In the genomic region with DNA sequence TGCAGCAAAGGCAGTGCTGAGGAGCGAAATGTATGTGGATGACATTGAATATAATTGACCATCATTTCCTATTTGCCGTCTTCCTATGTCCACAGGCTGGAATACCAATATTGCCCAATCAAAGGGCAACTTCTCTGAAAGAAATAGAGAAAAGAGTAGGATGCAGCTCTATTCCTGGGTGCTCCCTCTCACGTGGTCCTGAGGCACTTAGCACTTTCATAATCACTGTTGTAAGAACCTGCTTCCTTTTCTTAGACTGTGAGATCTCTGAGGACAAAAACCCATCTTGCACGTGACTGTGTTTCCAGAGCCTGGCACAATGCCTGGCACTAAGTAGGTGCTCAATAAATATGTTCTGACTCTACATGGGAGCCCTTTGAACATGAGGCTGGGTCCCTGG, we compare ENCODE assay signal across 23 cellular contexts.
DNase-seq lines count a peak whose midpoint lies in the region; ATAC-seq, FAIRE-seq and TF ChIP-seq lines count a peak whose summit lies in the region.
"Had no signal": no experiment of that assay in that cellular context is flagged by ENCODE, and none has a peak within 500 bp of the region (broad histone marks: within the 10 kb centered on the region; RNA-seq: fewer than 3 reads in every experiment).

No MANE protein-coding gene starts in this region.

- peaks cover 6% of the 10 kb centered on the region for H3K9me3 ChIP-seq in left ventricle myocardium inferior (replicated peaks)
- no peaks in the 10 kb centered on the region for H3K9me3 ChIP-seq in HepG2 (ENCODE audit: low read length)
- no peaks in the 10 kb centered on the region for H3K9me3 ChIP-seq in upper lobe of right lung
- no peaks in the 10 kb centered on the region for H3K9me3 ChIP-seq in GM23248 (ENCODE audit: low read depth)
- H3K9me3 ChIP-seq: spleen had no signal

- in situ Hi-C loops in HepG2 (cut with HindIII; ENCODE audit: extremely low pct_ligation_motif_present, low pct_unique_long_range_greater_than_20kb) (no loop called here), GM23248 (cut with MboI) (no loop called here)

- H4K20me1 ChIP-seq in HepG2 (ENCODE audit: insufficient read depth, low read length) = no peaks in the 10 kb centered on the region
- H4K20me1 ChIP-seq in GM23248 (ENCODE audit: insufficient read depth) = no peaks in the 10 kb centered on the region

- no peak for TF ChIP-seq RAD21 in HepG2 (CRISPR knock-in tag; IDR thresholded peaks at IDR 0.05)

- no TSS peak for BruUV-seq in HepG2 (replicated peaks; lab: Mats Ljungman, UMichigan)

- H3K27me3 ChIP-seq in left ventricle myocardium inferior (ENCODE audit: low read depth) (no peaks in the 10 kb centered on the region), HepG2 (ENCODE audit: control insufficient read depth in 1 of 2, insufficient read depth in 2 of 2, low read length in 2 of 2) (no peaks in the 10 kb centered on the region), upper lobe of right lung (no peaks in the 10 kb centered on the region), GM23248 (replicated peaks; ENCODE audit: insufficient read depth) (no peaks in the 10 kb centered on the region)
- H3K27me3 ChIP-seq: spleen had no signal

- no peak for FAIRE-seq in HepG2 (lab: Jason Lieb, UNC)
- FAIRE-seq: TTC549 had no signal

- H3K4me2 ChIP-seq in HepG2 (ENCODE audit: low read depth, low read length) = peak overlapping the region; percentile 69
- H3K4me2 ChIP-seq in GM23248 (ENCODE audit: unreplicated experiment) = no peak overlapping the region

- H3K79me2 ChIP-seq in HepG2 (ENCODE audit: insufficient read depth, low read length) = no peaks in the 10 kb centered on the region
- no peaks in the 10 kb centered on the region for H3K79me2 ChIP-seq in GM23248 (ENCODE audit: insufficient read depth)

- H3K4me1 ChIP-seq in left ventricle myocardium inferior (no peaks in the 10 kb centered on the region), HepG2 (ENCODE audit: insufficient read depth, low read length) (peaks cover 70% of the 10 kb centered on the region), upper lobe of right lung (peaks cover 7% of the 10 kb centered on the region), GM23248 (ENCODE audit: insufficient read depth) (peaks cover 56% of the 10 kb centered on the region)

- POLR2A ChIA-PET in HepG2 (lab: Yijun Ruan, JAX) = no interaction called here

- intact Hi-C loops in Right ventricle myocardium superior (cut with DNase I) = no loop called here
- intact Hi-C loops in left ventricle myocardium inferior (cut with micrococcal nuclease) = no loop called here
- intact Hi-C loops in HepG2 (cut with micrococcal nuclease; ENCODE audit: unreplicated experiment) = no loop called here
- intact Hi-C loops in upper lobe of right lung (cut with DNase I) = no loop called here

- peaks cover 53% of the 10 kb centered on the region for H3F3A ChIP-seq in GM23248 (ENCODE audit: insufficient read depth)

- H3K4me3 ChIP-seq in left ventricle myocardium inferior (no peak overlapping the region), HepG2 (replicated peaks in 1 of 3; ENCODE audit: insufficient read depth in 1 of 3, low read depth in 2 of 3, low read length in 3 of 3) (no peak overlapping the region), upper lobe of right lung (no peak overlapping the region), GM23248 (no peak overlapping the region)
- H3K4me3 ChIP-seq: HAP-1, spleen had no signal

- no peak overlapping the region for H2AFZ ChIP-seq in HepG2 (ENCODE audit: low read length)
- H2AFZ ChIP-seq in GM23248 = no peak overlapping the region

- no peak for TF ChIP-seq CTCF in left ventricle myocardium inferior (IDR thresholded peaks at IDR 0.05; ENCODE audit: borderline replicate concordance)
- TF ChIP-seq CTCF in HepG2 (CRISPR knock-in tag; IDR thresholded peaks at IDR 0.05) = no peak
- no peak for TF ChIP-seq CTCF in upper lobe of right lung (IDR thresholded peaks at IDR 0.05)

- CTCF ChIA-PET in HepG2 (lab: Yijun Ruan, JAX; ENCODE audit: low intra/inter-chr PET ratio, low total read pairs) = no interaction called here

- H3K36me3 ChIP-seq in left ventricle myocardium inferior (no peaks in the 10 kb centered on the region), HepG2 (replicated peaks in 1 of 2; ENCODE audit: control insufficient read depth in 1 of 2, insufficient read depth in 2 of 2, low read length in 2 of 2) (no peaks in the 10 kb centered on the region), upper lobe of right lung (no peaks in the 10 kb centered on the region), GM23248 (ENCODE audit: low read depth) (no peaks in the 10 kb centered on the region)
- H3K36me3 ChIP-seq: HAP-1, spleen had no signal

- DNase-seq in Right ventricle myocardium superior (no peak), left ventricle myocardium inferior (no peak), SKM-1 treated with dmso at 0.1 percent for 144 hours (lab: John Stamatoyannopoulos, UW; ENCODE audit: unreplicated experiment) (peak; percentile 45), HepG2 (ENCODE audit: low spot score) (no peak), upper lobe of right lung (no peak), Kasumi-1 (lab: John Stamatoyannopoulos, UW) (no peak), caudate nucleus (lab: John Stamatoyannopoulos, UW) (no peak), GM23248 (no peak)
- DNase-seq: activated CD4-positive, alpha-beta T cell treated with anti-CD3 and anti-CD28 coated beads, Interleukin-2, amount 50 U/mL, for 1 hour; activated CD4-positive, CD25-positive, alpha-beta regulatory T cell; activated T-cell treated with anti-CD3 and anti-CD28 coated beads, Interleukin-2, amount 50 U/mL, for 4 hours; CD8-positive, alpha-beta memory T cell; dermis blood vessel endothelial cell; endodermal cell; natural killer cell; NCI-H2107; NCI-H345; spleen; stimulated activated CD4-positive, alpha-beta T cell treated with anti-CD3 and anti-CD28 coated beads, Interleukin-2, amount 100 ng/mL, for 24 hours; stimulated activated CD8-positive, alpha-beta memory T cell treated with anti-CD3 and anti-CD28 coated beads, Interleukin-4, amount 100 ng/mL, for 48 hours; stimulated activated naive CD8-positive, alpha-beta T cell treated with anti-CD3 and anti-CD28 coated beads, Interleukin-15, amount 100 ng/mL, for 72 hours had no signal

- H3K9ac ChIP-seq in HepG2 (ENCODE audit: insufficient read depth, low read depth, low read length) = no peak overlapping the region
- H3K9ac ChIP-seq in GM23248 = no peak overlapping the region

- ATAC-seq in Right ventricle myocardium superior (ENCODE audit: poor library complexity) = peak; percentile 65
- no peak for ATAC-seq in HepG2
- ATAC-seq in upper lobe of right lung = peak; percentile 76
- ATAC-seq: activated T-cell treated with anti-CD3 and anti-CD28 coated beads, Interleukin-2, amount 50 U/mL, for 4 hours; natural killer cell; stimulated activated naive CD8-positive, alpha-beta T cell treated with anti-CD3 and anti-CD28 coated beads, Interleukin-15, amount 100 ng/mL, for 72 hours had no signal

- no peaks in the 10 kb centered on the region for H3K9me2 ChIP-seq in GM23248 (ENCODE audit: insufficient read depth)

- no peak for TF ChIP-seq POLR2A in HepG2 (IDR thresholded peaks at IDR 0.05; ENCODE audit: insufficient read depth in 1 of 2, low read depth in 2 of 2, low read length in 2 of 2)

- TF ChIP-seq EP300 in HepG2 (IDR thresholded peaks at IDR 0.05; ENCODE audit: low read depth in 2 of 2, low read length in 2 of 2) (no peak), HepG2 (CRISPR knock-in tag; IDR thresholded peaks at IDR 0.05; ENCODE audit: borderline replicate concordance) (no peak)

- 30% methylated on average over 4 of the region's 4 CpGs for WGBS in HepG2 (ENCODE audit: low lambda C conversion rate)
- WGBS in GM23248 (ENCODE audit: low coverage in 1 of 2, low lambda C conversion rate in 2 of 2, missing lambda C conversion rate in 2 of 2), 2 experiments = 88 to 94% methylated on average over 4 of the region's 4 CpGs

- no peak overlapping the region for H3K27ac ChIP-seq in left ventricle myocardium inferior (replicated peaks)
- H3K27ac ChIP-seq in HepG2 (ENCODE audit: extremely low read length, insufficient read depth, low read length) = peak overlapping the region; percentile 75
- H3K27ac ChIP-seq in upper lobe of right lung = no peak overlapping the region
- no peak overlapping the region for H3K27ac ChIP-seq in caudate nucleus (ENCODE audit: low read depth, low read length)
- H3K27ac ChIP-seq in GM23248 = no peak overlapping the region

TF ChIP-seq in HepG2, 621 proteins besides CTCF, POLR2A, EP300 and RAD21:
- TF ChIP-seq CEBPB (IDR thresholded peaks at IDR 0.05; ENCODE audit: borderline replicate concordance, low read depth, low read length) = peak; percentile 77
- peak; percentile 65; the same call in 1 of the 2 replicates for TF ChIP-seq ZNF263 (CRISPR knock-in tag; IDR thresholded peaks at IDR 0.05)
- no peak for TF ChIP-seq ZNF20 (CRISPR knock-in tag; IDR thresholded peaks at IDR 0.05)
- TF ChIP-seq CEBPG (CRISPR knock-in tag; IDR thresholded peaks at IDR 0.05) = peak; percentile 15; the same call in 1 of the 2 replicates
- 0 out of 2 replicates have a peak, but pooled peaks have one; percentile 12 for TF ChIP-seq POGZ (CRISPR knock-in tag; IDR thresholded peaks at IDR 0.05)
